Comparison of ENCODE assay signal across 8 cellular contexts in genomic region chr1:203304391-203304918, GRCh38. TPM values are rescaled to one million over a fixed set of nuclear protein-coding genes. Genes with fewer than 3 reads are reported as not detected.
DNase-seq lines count a peak whose midpoint lies in the region; ATAC-seq and TF ChIP-seq lines count a peak whose summit lies in the region.

No MANE protein-coding gene starts in this region.

- no peaks in the 10 kb centered on the region for H3K9me3 ChIP-seq in tibial nerve

- H3K27me3 ChIP-seq in tibial nerve: no peaks in the 10 kb centered on the region

- H3K27ac Mint-ChIP-seq in activated naive CD4-positive, alpha-beta T cell treated with anti-CD3 and anti-CD28 coated beads, Interleukin-2, amount 10 ng/mL, durations not matched to agents 7 days and 5 days: peak overlapping the region; percentile 90
- peak overlapping the region; percentile 99 for H3K27ac Mint-ChIP-seq in activated naive CD8-positive, alpha-beta T cell

- no peak for TF ChIP-seq EP300 in tibial nerve (IDR thresholded peaks at IDR 0.05)

- H3K4me1 ChIP-seq in tibial nerve: peaks cover 0 to 39% (median 27%) of the 10 kb centered on the region in 4 donors

- H3K27me3 Mint-ChIP-seq in activated naive CD4-positive, alpha-beta T cell treated with anti-CD3 and anti-CD28 coated beads, Interleukin-2, amount 10 ng/mL, durations not matched to agents 7 days and 5 days: no peaks in the 10 kb centered on the region
- no peaks in the 10 kb centered on the region for H3K27me3 Mint-ChIP-seq in activated naive CD8-positive, alpha-beta T cell

- peaks cover 36% of the 10 kb centered on the region for H3K36me3 Mint-ChIP-seq in activated naive CD4-positive, alpha-beta T cell treated with anti-CD3 and anti-CD28 coated beads, Interleukin-2, amount 10 ng/mL, durations not matched to agents 7 days and 5 days
- peaks cover 21% of the 10 kb centered on the region for H3K36me3 Mint-ChIP-seq in activated naive CD8-positive, alpha-beta T cell

- peak overlapping the region; percentile 86 for H3K4me3 Mint-ChIP-seq in activated naive CD4-positive, alpha-beta T cell treated with anti-CD3 and anti-CD28 coated beads, Interleukin-2, amount 10 ng/mL, durations not matched to agents 7 days and 5 days
- H3K4me3 Mint-ChIP-seq in activated naive CD8-positive, alpha-beta T cell: peak overlapping the region; percentile 94

- peak; percentile 28 for DNase-seq in activated naive CD4-positive, alpha-beta T cell treated with anti-CD3 and anti-CD28 coated beads, Interleukin-2, amount 10 ng/mL, durations not matched to agents 7 days and 5 days
- DNase-seq in activated naive CD4-positive, alpha-beta T cell (lab: John Stamatoyannopoulos, UW): no peak
- DNase-seq in medulla oblongata (ENCODE audit: extremely low spot score) (peak; percentile 56), tibial nerve (ENCODE audit: low spot score in 2 of 2) (no peak), KG1 (lab: John Stamatoyannopoulos, UW) (no peak), GM10266 (ENCODE audit: extremely low spot score) (no peak)

- 76 to 77% methylated on average over 9 of the region's 9 CpGs for WGBS in tibial nerve, 2 donors

- no peak for ATAC-seq in GM19395 (IDR thresholded peaks at IDR 0.05; ENCODE audit: unreplicated experiment)

- CTCF ChIA-PET in activated naive CD4-positive, alpha-beta T cell treated with anti-CD3 and anti-CD28 coated beads, Interleukin-2, amount 10 ng/mL, durations not matched to agents 7 days and 5 days (lab: Charles Lee): interaction anchor here (1.0 to 6.8 kb wide), 2 partner anchors 9 to 33 kb away, joined by 3 to 94 read pairs; no protein-coding TSS in a partner anchor

- TF ChIP-seq CTCF in tibial nerve (IDR thresholded peaks at IDR 0.05) (no peak), GM10266 (IDR thresholded peaks at IDR 0.05; ENCODE audit: control insufficient read depth, insufficient read depth, low read depth, missing control alignments) (no peak)

- no peaks in the 10 kb centered on the region for H3K9me3 Mint-ChIP-seq in activated naive CD4-positive, alpha-beta T cell treated with anti-CD3 and anti-CD28 coated beads, Interleukin-2, amount 10 ng/mL, durations not matched to agents 7 days and 5 days
- H3K9me3 Mint-ChIP-seq in activated naive CD8-positive, alpha-beta T cell (ENCODE audit: low read depth): no peaks in the 10 kb centered on the region

- peaks cover 6 to 28% (median 18%) of the 10 kb centered on the region in 3 donors for H3K36me3 ChIP-seq in tibial nerve

- H3K27ac ChIP-seq in tibial nerve: peak overlapping the region; percentile 94 to 100 (median 98)

- peaks cover 58% of the 10 kb centered on the region for H3K4me1 Mint-ChIP-seq in activated naive CD4-positive, alpha-beta T cell treated with anti-CD3 and anti-CD28 coated beads, Interleukin-2, amount 10 ng/mL, durations not matched to agents 7 days and 5 days
- H3K4me1 Mint-ChIP-seq in activated naive CD8-positive, alpha-beta T cell (ENCODE audit: low read depth): peaks cover 56% of the 10 kb centered on the region

- TF ChIP-seq POLR2A in tibial nerve (IDR thresholded peaks at IDR 0.05): no peak

- H3K4me3 ChIP-seq in tibial nerve: peak overlapping the region; percentile 3 to 99 (median 94)

RNA-seq across cellular contexts. Expression of gene BTG2, which starts 0.9 kb away (rescaled TPM):
- 100 to 1,000 TPM; 153 to 208 (median 177) TPM for total RNA-seq in tibial nerve

RNA-seq across cellular contexts. Expression of gene FMOD, which starts 46.5 kb away (rescaled TPM):
- 100 to 1,000 TPM in 2 of 4 donors, 10 to 100 TPM in 2; 73.9 to 203 (median 102) TPM for total RNA-seq in tibial nerve

Comparison
In these comparisons a context has a peak if more than half of its experiments do, and no peak if none do; other contexts are left out.
1. DNase-seq: peak in activated naive CD4-positive, alpha-beta T cell treated with anti-CD3 and anti-CD28 coated beads, Interleukin-2, amount 10 ng/mL, durations not matched to agents 7 days and 5 days (single experiment) and medulla oblongata (single experiment); none in activated naive CD4-positive, alpha-beta T cell (0 of 4), tibial nerve (0 of 2), KG1 (single experiment) and GM10266 (single experiment).